ENCODE assay signal across 8 cellular contexts in genomic region chrX:9464435-9465371, GRCh38. TPM values are rescaled to one million over a fixed set of nuclear protein-coding genes. Genes with fewer than 3 reads are reported as not detected.
DNase-seq lines count a peak whose midpoint lies in the region; ATAC-seq lines count a peak whose summit lies in the region.

Gene TBL1X (plus strand): TSS chrX:9465058. CDS start chrX:9653587, 188,529 bp downstream.

- POLR2A ChIA-PET in activated CD4-positive, alpha-beta memory T cell treated with anti-CD3 and anti-CD28 coated beads, Interleukin-2, amount 10 ng/mL, durations not matched to agents 7 days and 5 days (lab: Charles Lee) = interaction anchor here (0.6 to 5.0 kb wide), 7 partner anchors 9 to 213 kb away, joined by 3 to 75 read pairs (median 10); no protein-coding TSS in a partner anchor

- CTCF ChIA-PET in activated CD4-positive, alpha-beta memory T cell treated with anti-CD3 and anti-CD28 coated beads, Interleukin-2, amount 10 ng/mL, durations not matched to agents 7 days and 5 days (lab: Charles Lee) = interaction anchor here (2.0 kb wide), 1 partner anchor 111 kb away, joined by 13 read pairs; no protein-coding TSS in a partner anchor

- H3K4me1 ChIP-seq in effector memory CD4-positive, alpha-beta T cell (ENCODE audit: control insufficient read depth, insufficient read depth, low read length, poor library complexity, severe bottlenecking) = peaks cover 20% of the 10 kb centered on the region

- peak within 1 kb of the TSS; percentile 81 for H3K27ac Mint-ChIP-seq in activated CD4-positive, alpha-beta memory T cell treated with anti-CD3 and anti-CD28 coated beads, Interleukin-2, amount 10 ng/mL, durations not matched to agents 7 days and 5 days
- H3K27ac Mint-ChIP-seq in memory B cell = peak within 1 kb of the TSS; percentile 84
- peak within 1 kb of the TSS; percentile 73 for H3K27ac Mint-ChIP-seq in stimulated activated memory B cell treated with anti-CD40 and anti-IgM and Interleukin-4, amounts not matched to agents 10 μg/mL and 1 μg/mL and 100 μg/mL, for 72 hours

- H3K4me1 Mint-ChIP-seq in activated CD4-positive, alpha-beta memory T cell treated with anti-CD3 and anti-CD28 coated beads, Interleukin-2, amount 10 ng/mL, durations not matched to agents 7 days and 5 days = peaks cover 45% of the 10 kb centered on the region
- peaks cover 19% of the 10 kb centered on the region for H3K4me1 Mint-ChIP-seq in memory B cell
- peaks cover 39% of the 10 kb centered on the region for H3K4me1 Mint-ChIP-seq in stimulated activated memory B cell treated with anti-CD40 and anti-IgM and Interleukin-4, amounts not matched to agents 10 μg/mL and 1 μg/mL and 100 μg/mL, for 72 hours

- H3K9me3 ChIP-seq in effector memory CD4-positive, alpha-beta T cell (ENCODE audit: control insufficient read depth, low read length) = no peaks in the 10 kb centered on the region

- no peaks in the 10 kb centered on the region for H3K27me3 Mint-ChIP-seq in activated CD4-positive, alpha-beta memory T cell treated with anti-CD3 and anti-CD28 coated beads, Interleukin-2, amount 10 ng/mL, durations not matched to agents 7 days and 5 days
- H3K27me3 Mint-ChIP-seq in memory B cell = no peaks in the 10 kb centered on the region
- no peaks in the 10 kb centered on the region for H3K27me3 Mint-ChIP-seq in stimulated activated memory B cell treated with anti-CD40 and anti-IgM and Interleukin-4, amounts not matched to agents 10 μg/mL and 1 μg/mL and 100 μg/mL, for 72 hours

- H3K36me3 Mint-ChIP-seq in activated CD4-positive, alpha-beta memory T cell treated with anti-CD3 and anti-CD28 coated beads, Interleukin-2, amount 10 ng/mL, durations not matched to agents 7 days and 5 days (ENCODE audit: low read depth) = peaks cover 11% of the 10 kb centered on the region
- H3K36me3 Mint-ChIP-seq in memory B cell = peaks cover 3% of the 10 kb centered on the region
- H3K36me3 Mint-ChIP-seq in stimulated activated memory B cell treated with anti-CD40 and anti-IgM and Interleukin-4, amounts not matched to agents 10 μg/mL and 1 μg/mL and 100 μg/mL, for 72 hours = peaks cover 2% of the 10 kb centered on the region

- peak; percentile 33 for ATAC-seq in memory B cell (ENCODE audit: low read depth)
- peak; percentile 74 for ATAC-seq in stimulated activated memory B cell treated with anti-CD40 and anti-IgM and Interleukin-4, amounts not matched to agents 10 μg/mL and 1 μg/mL and 100 μg/mL, for 72 hours
- ATAC-seq in HG03097 (IDR thresholded peaks at IDR 0.05; ENCODE audit: low FRiP score, unreplicated experiment) = no peak

- H3K4me3 ChIP-seq in H7 (ENCODE audit: insufficient read depth, low read depth, low read length) = peak within 1 kb of the TSS; percentile 74
- H3K4me3 ChIP-seq in effector memory CD4-positive, alpha-beta T cell (ENCODE audit: insufficient read depth, low read depth, low read length, poor library complexity, severe bottlenecking) = peak within 1 kb of the TSS; percentile 70

- no peaks in the 10 kb centered on the region for H3K9me3 Mint-ChIP-seq in activated CD4-positive, alpha-beta memory T cell treated with anti-CD3 and anti-CD28 coated beads, Interleukin-2, amount 10 ng/mL, durations not matched to agents 7 days and 5 days
- no peaks in the 10 kb centered on the region for H3K9me3 Mint-ChIP-seq in memory B cell
- no peaks in the 10 kb centered on the region for H3K9me3 Mint-ChIP-seq in stimulated activated memory B cell treated with anti-CD40 and anti-IgM and Interleukin-4, amounts not matched to agents 10 μg/mL and 1 μg/mL and 100 μg/mL, for 72 hours

- no peaks in the 10 kb centered on the region for H3K36me3 ChIP-seq in H7 (replicated peaks; ENCODE audit: control insufficient read depth, insufficient read depth, low read length)
- no peaks in the 10 kb centered on the region for H3K36me3 ChIP-seq in effector memory CD4-positive, alpha-beta T cell (ENCODE audit: control insufficient read depth, insufficient read depth, low read length)

- peak within 1 kb of the TSS; percentile 74 for H3K4me3 Mint-ChIP-seq in activated CD4-positive, alpha-beta memory T cell treated with anti-CD3 and anti-CD28 coated beads, Interleukin-2, amount 10 ng/mL, durations not matched to agents 7 days and 5 days
- peak within 1 kb of the TSS; percentile 87 for H3K4me3 Mint-ChIP-seq in memory B cell
- H3K4me3 Mint-ChIP-seq in stimulated activated memory B cell treated with anti-CD40 and anti-IgM and Interleukin-4, amounts not matched to agents 10 μg/mL and 1 μg/mL and 100 μg/mL, for 72 hours = peak within 1 kb of the TSS; percentile 78

- peak; percentile 63 for DNase-seq in EL
- DNase-seq in H7 = peak; percentile 91
- peak; percentile 14 for DNase-seq in NCI-H2171 treated with DMSO at 0.1 percent for 48 hours (lab: John Stamatoyannopoulos, UW)
- DNase-seq in activated CD4-positive, alpha-beta memory T cell treated with anti-CD3 and anti-CD28 coated beads, Interleukin-2, amount 10 ng/mL, durations not matched to agents 7 days and 5 days = peak; percentile 64
- DNase-seq in effector memory CD4-positive, alpha-beta T cell = peak; percentile 20 to 39 (median 35)
- peak; percentile 41 to 51 for DNase-seq in memory B cell (ENCODE audit: low spot score in 2 of 2)

- H3K27me3 ChIP-seq in H7 (ENCODE audit: control insufficient read depth, insufficient read depth, low read length) = peaks cover 2% of the 10 kb centered on the region; the same call in 1 of the 2 replicates
- H3K27me3 ChIP-seq in effector memory CD4-positive, alpha-beta T cell (replicated peaks; ENCODE audit: control insufficient read depth, insufficient read depth, low read length, poor library complexity, severe bottlenecking) = no peaks in the 10 kb centered on the region

- peak within 1 kb of the TSS; percentile 70 for H3K27ac ChIP-seq in effector memory CD4-positive, alpha-beta T cell (ENCODE audit: insufficient read depth, low read length, poor library complexity, severe bottlenecking)

RNA-seq across cellular contexts. Expression of gene TBL1X, which starts in this region (rescaled TPM):
- 45.7 and 57.0 TPM in 2 replicates for total RNA-seq in H7 (2014; rRNA removed; shearing (Covaris generic))
- total RNA-seq in activated CD4-positive, alpha-beta memory T cell treated with anti-CD3 and anti-CD28 coated beads, Interleukin-2, amount 10 ng/mL, durations not matched to agents 7 days and 5 days = 10 to 100 TPM; 39.5 to 44.0 TPM

Comparison
In these comparisons a context has a peak if more than half of its experiments do, and no peak if none do; other contexts are left out.
1. DNase-seq: peak in every context shown above with its lines; median percentile 91 in H7; 64 in activated CD4-positive, alpha-beta memory T cell treated with anti-CD3 and anti-CD28 coated beads, Interleukin-2, amount 10 ng/mL, durations not matched to agents 7 days and 5 days; 63 in EL; 46 in memory B cell; 35 in effector memory CD4-positive, alpha-beta T cell; 14 in NCI-H2171 treated with DMSO at 0.1 percent for 48 hours.